ENCODE assay signal across 10 cellular contexts in genomic region chr6:75620387-75621304, GRCh38. TPM values are rescaled to one million over a fixed set of nuclear protein-coding genes. Genes with fewer than 3 reads are reported as not detected.
A peak's percentile ranks its signal among the peaks of the same experiment; 100 is the strongest.
DNase-seq lines count a peak whose midpoint lies in the region; ATAC-seq, FAIRE-seq and TF ChIP-seq lines count a peak whose summit lies in the region.
"Had no signal": no experiment of that assay in that cellular context is flagged by ENCODE, and none has a peak within 500 bp of the region (broad histone marks: within the 10 kb centered on the region; RNA-seq: fewer than 3 reads in every experiment).

No MANE protein-coding gene starts in this region.

- ATAC-seq in left lobe of liver (peak; percentile 26), upper lobe of right lung (peak; percentile 45)
- ATAC-seq: stimulated activated naive CD8-positive, alpha-beta T cell treated with anti-CD3 and anti-CD28 coated beads, Interleukin-15, Interleukin-2, amounts not matched to agents 100 U/mL and 50 U/mL, for 24 hours had no signal

- peaks cover 60% of the 10 kb centered on the region for H3K4me1 Mint-ChIP-seq in activated naive CD4-positive, alpha-beta T cell treated with anti-CD3 and anti-CD28 coated beads, Interleukin-2, amount 50 U/mL, for 24 hours
- peaks cover 17% of the 10 kb centered on the region for H3K4me1 Mint-ChIP-seq in astrocyte (ENCODE audit: low read depth, unreplicated experiment)
- peaks cover 4% of the 10 kb centered on the region for H3K4me1 Mint-ChIP-seq in glutamatergic neuron (ENCODE audit: low read depth, unreplicated experiment)

- 96% methylated on average over 7 of the region's 7 CpGs for WGBS in SK-N-SH (ENCODE audit: low lambda C conversion rate)

- peak overlapping the region; percentile 77 for H3K27ac Mint-ChIP-seq in activated naive CD4-positive, alpha-beta T cell treated with anti-CD3 and anti-CD28 coated beads, Interleukin-2, amount 50 U/mL, for 24 hours
- H3K27ac Mint-ChIP-seq in astrocyte (ENCODE audit: unreplicated experiment) (no peak overlapping the region), glutamatergic neuron (ENCODE audit: unreplicated experiment) (no peak overlapping the region)
- H3K27ac Mint-ChIP-seq: HFFc6 had no signal

- no peaks in the 10 kb centered on the region for H3K27me3 Mint-ChIP-seq in activated naive CD4-positive, alpha-beta T cell treated with anti-CD3 and anti-CD28 coated beads, Interleukin-2, amount 50 U/mL, for 24 hours
- no peaks in the 10 kb centered on the region for H3K27me3 Mint-ChIP-seq in astrocyte (ENCODE audit: low read depth, unreplicated experiment)
- no peaks in the 10 kb centered on the region for H3K27me3 Mint-ChIP-seq in glutamatergic neuron (ENCODE audit: unreplicated experiment)

- no peak for FAIRE-seq in astrocyte (lab: Jason Lieb, UNC)

- H3K4me1 ChIP-seq in astrocyte (ENCODE audit: insufficient read depth, low read length) = no peaks in the 10 kb centered on the region
- H3K4me1 ChIP-seq in upper lobe of right lung = peaks cover 38% of the 10 kb centered on the region
- peaks cover 0 to 3% of the 10 kb centered on the region in 2 experiments; a peak in 2 of 4 replicates for H3K4me1 ChIP-seq in SK-N-SH (ENCODE audit: control insufficient read depth in 1 of 2, insufficient read depth in 2 of 2, low read depth in 1 of 2, low read length in 1 of 2)

- no peak for DNase-seq in activated naive CD4-positive, alpha-beta T cell treated with Interleukin-2 at 50 U/mL for 16 hours
- DNase-seq in astrocyte (ENCODE audit: low read depth) = peak; percentile 7
- no peak for DNase-seq in left lobe of liver (ENCODE audit: low spot score)
- DNase-seq in upper lobe of right lung = no peak
- no peak for DNase-seq in NCI-H446 treated with DMSO at 0.1 percent for 48 hours (lab: John Stamatoyannopoulos, UW)
- DNase-seq in SK-N-SH = no peak
- DNase-seq in glutamatergic neuron = no peak
- DNase-seq: HFFc6; stimulated activated naive CD8-positive, alpha-beta T cell treated with anti-CD3 and anti-CD28 coated beads, Interleukin-15, Interleukin-2, amounts not matched to agents 100 U/mL and 50 U/mL, for 24 hours had no signal

- TF ChIP-seq CTCF in astrocyte (IDR thresholded peaks at IDR 0.05; ENCODE audit: insufficient read depth, low read depth, low read length) (no peak), upper lobe of right lung (IDR thresholded peaks at IDR 0.05) (no peak), SK-N-SH (IDR thresholded peaks at IDR 0.05) (no peak), glutamatergic neuron (IDR thresholded peaks at IDR 0.05; ENCODE audit: partially characterized antibody, unreplicated experiment) (no peak)

- CTCF ChIA-PET in SK-N-SH (lab: Yijun Ruan, JAX) = interaction anchor here (0.6 to 1.6 kb wide), 2 partner anchors 17 to 21 kb away, joined by 3 read pairs; no protein-coding TSS in a partner anchor

- POLR2A ChIA-PET in SK-N-SH (lab: Yijun Ruan, JAX) = interaction anchor here (1.8 kb wide), 1 partner anchor 19 kb away, joined by 5 read pairs; the partner anchor contains the start of gene SENP6

- TF ChIP-seq RAD21 in SK-N-SH (IDR thresholded peaks at IDR 0.05; ENCODE audit: low read length) = no peak

- intact Hi-C loops in upper lobe of right lung (cut with DNase I) = no loop called here

- H3K4me2 ChIP-seq in astrocyte (ENCODE audit: low read length) (no peak overlapping the region), SK-N-SH (no peak overlapping the region)

- H3K27me3 ChIP-seq in astrocyte (ENCODE audit: insufficient read depth, low read length) (no peaks in the 10 kb centered on the region), upper lobe of right lung (no peaks in the 10 kb centered on the region), SK-N-SH (ENCODE audit: insufficient read depth) (no peaks in the 10 kb centered on the region)

- no peak for TF ChIP-seq EP300 in SK-N-SH (IDR thresholded peaks at IDR 0.05; ENCODE audit: borderline replicate concordance in 1 of 2, low read depth in 1 of 2, low read length in 1 of 2)

- H3K4me3 Mint-ChIP-seq in activated naive CD4-positive, alpha-beta T cell treated with anti-CD3 and anti-CD28 coated beads, Interleukin-2, amount 50 U/mL, for 24 hours = no peak overlapping the region
- H3K4me3 Mint-ChIP-seq in astrocyte (ENCODE audit: unreplicated experiment) (no peak overlapping the region), glutamatergic neuron (ENCODE audit: unreplicated experiment) (no peak overlapping the region)
- H3K4me3 Mint-ChIP-seq: HFFc6 had no signal

- peaks cover 10% of the 10 kb centered on the region for H3F3A ChIP-seq in SK-N-SH (replicated peaks; ENCODE audit: insufficient read depth)

- peaks cover 69% of the 10 kb centered on the region for H4K20me1 ChIP-seq in astrocyte (ENCODE audit: insufficient read depth, low read length)
- peaks cover 68% of the 10 kb centered on the region for H4K20me1 ChIP-seq in SK-N-SH (ENCODE audit: insufficient read depth)

- H3K4me3 ChIP-seq in astrocyte (ENCODE audit: insufficient read depth, low read depth, low read length) = no peak overlapping the region
- H3K4me3 ChIP-seq in upper lobe of right lung = no peak overlapping the region
- no peak overlapping the region for H3K4me3 ChIP-seq in SK-N-SH (ENCODE audit: low read depth in 2 of 2, low read length in 1 of 2)

- H3K9me3 ChIP-seq in astrocyte (ENCODE audit: insufficient read depth, low read depth, low read length) (no peaks in the 10 kb centered on the region), upper lobe of right lung (no peaks in the 10 kb centered on the region), SK-N-SH (no peaks in the 10 kb centered on the region)

- no peak overlapping the region for H2AFZ ChIP-seq in astrocyte (ENCODE audit: low read depth, low read length)
- no peak overlapping the region for H2AFZ ChIP-seq in SK-N-SH (ENCODE audit: low read depth)

- H3K36me3 ChIP-seq in astrocyte (ENCODE audit: insufficient read depth, low read length) (peaks cover 3% of the 10 kb centered on the region), upper lobe of right lung (peaks cover 22% of the 10 kb centered on the region), SK-N-SH (replicated peaks in 1 of 2; ENCODE audit: control insufficient read depth in 1 of 2, insufficient read depth in 2 of 2, low read length in 1 of 2) (peaks cover 16 to 31% of the 10 kb centered on the region in 2 experiments)

- H3K9me3 Mint-ChIP-seq in activated naive CD4-positive, alpha-beta T cell treated with anti-CD3 and anti-CD28 coated beads, Interleukin-2, amount 50 U/mL, for 24 hours = no peaks in the 10 kb centered on the region
- H3K9me3 Mint-ChIP-seq in astrocyte (ENCODE audit: unreplicated experiment) (no peaks in the 10 kb centered on the region), glutamatergic neuron (ENCODE audit: unreplicated experiment) (peaks cover 3% of the 10 kb centered on the region)
- H3K9me3 Mint-ChIP-seq: HFFc6 had no signal

- H3K9me2 ChIP-seq in SK-N-SH = no peaks in the 10 kb centered on the region

- no peak overlapping the region for H3K27ac ChIP-seq in astrocyte (ENCODE audit: low read depth, low read length)
- no peak overlapping the region for H3K27ac ChIP-seq in upper lobe of right lung
- no peak overlapping the region; a peak in 1 of 4 replicates for H3K27ac ChIP-seq in SK-N-SH (ENCODE audit: low read depth in 2 of 2, low read length in 1 of 2)

- peaks cover 98% of the 10 kb centered on the region for H3K79me2 ChIP-seq in astrocyte (ENCODE audit: insufficient read depth, low read length)
- peaks cover 100% of the 10 kb centered on the region for H3K79me2 ChIP-seq in SK-N-SH (ENCODE audit: insufficient read depth)

- H3K36me3 Mint-ChIP-seq in activated naive CD4-positive, alpha-beta T cell treated with anti-CD3 and anti-CD28 coated beads, Interleukin-2, amount 50 U/mL, for 24 hours = peaks cover 10% of the 10 kb centered on the region
- H3K36me3 Mint-ChIP-seq in astrocyte (ENCODE audit: low read depth, unreplicated experiment) = no peaks in the 10 kb centered on the region
- peaks cover 4% of the 10 kb centered on the region for H3K36me3 Mint-ChIP-seq in glutamatergic neuron (ENCODE audit: unreplicated experiment)

- H3K9ac ChIP-seq in astrocyte (ENCODE audit: low read length) = no peak overlapping the region
- H3K9ac ChIP-seq in SK-N-SH = no peak overlapping the region

TF ChIP-seq in SK-N-SH, 30 proteins besides CTCF, POLR2A, EP300 and RAD21:
- TF ChIP-seq MXI1 (IDR thresholded peaks at IDR 0.05; ENCODE audit: low read depth, low read length) (no peak), NRF1 (IDR thresholded peaks at IDR 0.05; ENCODE audit: low read depth, low read length) (no peak)

RNA-seq across cellular contexts. Expression of gene SENP6, which starts 19.0 kb away (rescaled TPM):
- 100 and 101 TPM in 2 replicates for total RNA-seq in astrocyte
- total RNA-seq in left lobe of liver = 23.9 TPM
- 81.7 TPM for total RNA-seq in upper lobe of right lung
- polyA plus RNA-seq in SK-N-SH (2012; rRNA removed) = 16.2 and 18.7 TPM in 2 replicates
- polyA plus RNA-seq in SK-N-SH (2012; cell fraction: cytosol; rRNA removed) = 21.4 and 29.5 TPM in 2 replicates
- polyA plus RNA-seq in SK-N-SH (2012; cell fraction: nucleus; rRNA removed) = 32.9 and 47.4 TPM in 2 replicates
- 113 TPM for total RNA-seq in glutamatergic neuron (ENCODE audit: unreplicated experiment)
